In the genomic region with DNA sequence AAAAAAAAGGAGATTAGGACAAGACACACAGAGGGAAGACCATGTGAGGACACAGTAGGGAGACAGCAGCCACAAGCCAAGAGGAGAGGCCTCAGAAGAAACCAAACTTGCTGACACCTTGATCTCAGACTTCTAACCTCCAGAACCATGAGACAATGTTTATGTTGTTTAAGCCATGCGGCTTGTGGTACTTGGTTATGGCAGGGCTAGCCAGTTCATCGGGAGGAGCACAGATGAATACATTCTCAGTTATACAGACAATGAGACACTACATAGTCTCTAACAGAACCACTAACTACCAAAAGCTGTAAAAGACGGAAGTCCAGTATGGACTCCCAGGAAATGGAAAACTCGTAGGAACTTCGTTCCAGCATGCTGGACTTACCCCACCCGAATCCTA, we compare ENCODE assay signal across 25 cellular contexts.
A peak's percentile ranks its signal among the peaks of the same experiment; 100 is the strongest.
DNase-seq lines count a peak whose midpoint lies in the region; ATAC-seq, FAIRE-seq and TF ChIP-seq lines count a peak whose summit lies in the region.
"Had no signal": no experiment of that assay in that cellular context is flagged by ENCODE, and none has a peak within 500 bp of the region (broad histone marks: within the 10 kb centered on the region; RNA-seq: fewer than 3 reads in every experiment).

No MANE protein-coding gene starts in this region.

- H3K4me3 ChIP-seq in neuronal stem cell (ENCODE audit: low read length in 2 of 2): no peak overlapping the region
- no peak overlapping the region for H3K4me3 ChIP-seq in pancreas
- no peak overlapping the region for H3K4me3 ChIP-seq in PC-3 (ENCODE audit: low read length)
- H3K4me3 ChIP-seq: A549; BLaER1 treated with 17β-estradiol and CSF1 and Interleukin-3, amounts not matched to agents 10 nM and 100 nM; GM23338 had no signal

- H3K18ac ChIP-seq in H9 (ENCODE audit: insufficient read length, low read depth, low read length) (no peak overlapping the region), neuronal stem cell (ENCODE audit: low read length) (no peak overlapping the region)

- H3K4ac ChIP-seq in H9 (ENCODE audit: low read depth, low read length) (no peak overlapping the region), neuronal stem cell (ENCODE audit: low read length) (no peak overlapping the region)

- H2BK5ac ChIP-seq in H9 (ENCODE audit: insufficient read length, low read length): no peak overlapping the region
- no peak overlapping the region for H2BK5ac ChIP-seq in neuronal stem cell (ENCODE audit: low read length)

- H3K27ac ChIP-seq in H9 (ENCODE audit: insufficient read length, low read depth, low read length) (no peak overlapping the region), neuronal stem cell (replicated peaks; ENCODE audit: low read length) (no peak overlapping the region), pancreas (no peak overlapping the region), PC-3 (ENCODE audit: low read length) (no peak overlapping the region)
- H3K27ac ChIP-seq: A549; BLaER1 treated with 17β-estradiol and CSF1 and Interleukin-3, amounts not matched to agents 10 nM and 100 nM had no signal

- H2AK5ac ChIP-seq in H9 (ENCODE audit: insufficient read length, low read length) (no peak overlapping the region), neuronal stem cell (ENCODE audit: low read depth, low read length) (no peak overlapping the region)

- no peak for DNase-seq in H9
- peak; percentile 5 for DNase-seq in RPMI7951 (ENCODE audit: low read depth)
- DNase-seq in globus pallidus (ENCODE audit: low spot score): peak; percentile 20
- no peak for DNase-seq in neuronal stem cell (ENCODE audit: low spot score)
- DNase-seq in activated T-helper 1 cell treated with anti-CD3 and anti-CD28 coated beads, Interleukin-12 subunit alpha, Interleukin-12 subunit beta, Interleukin-2, Interleukin-4 antibody, amounts not matched to agents 30 ng/mL and 10 ng/mL and 1 ng/mL, durations not matched to agents 14 hours and 24 hours and 36 hours (ENCODE audit: low spot score): no peak
- DNase-seq in pancreas: no peak
- DNase-seq in PC-3: no peak
- no peak for DNase-seq in NCI-H2227 treated with DMSO at 0.1 percent for 48 hours (lab: John Stamatoyannopoulos, UW)
- DNase-seq: 8988T; ACHN; AML-193; BE2C; CD4-positive, alpha-beta T cell; CD8-positive, alpha-beta memory T cell; DMS53; DMS79 treated with DMSO at 0.1 percent for 48 hours; GF-D8; HCEC 1CT had no signal

- H4K5ac ChIP-seq in H9 (ENCODE audit: insufficient read length, low read depth, low read length): no peak overlapping the region

- no peak overlapping the region for H2AFZ ChIP-seq in H9 (ENCODE audit: low read length)
- H2AFZ ChIP-seq in neuronal stem cell (ENCODE audit: low read length): no peak overlapping the region
- H2AFZ ChIP-seq in PC-3 (ENCODE audit: low read length): no peak overlapping the region
- H2AFZ ChIP-seq: GM23338 had no signal

- H3K14ac ChIP-seq in H9 (ENCODE audit: insufficient read depth, low read length) (no peak overlapping the region), neuronal stem cell (ENCODE audit: low read length) (no peak overlapping the region)

- no peaks in the 10 kb centered on the region for H3K27me3 Mint-ChIP-seq in H9 (ENCODE audit: low read depth)
- no peaks in the 10 kb centered on the region for H3K27me3 Mint-ChIP-seq in activated T-helper 1 cell treated with anti-CD3 and anti-CD28 coated beads, Interleukin-12 subunit alpha, Interleukin-12 subunit beta, Interleukin-2, Interleukin-4 antibody, amounts not matched to agents 30 ng/mL and 10 ng/mL and 1 ng/mL, durations not matched to agents 14 hours and 24 hours and 36 hours (ENCODE audit: insufficient read depth)
- H3K27me3 Mint-ChIP-seq: CD4-positive, alpha-beta T cell; CD8-positive, alpha-beta memory T cell had no signal

- H3K23me2 ChIP-seq in H9 (ENCODE audit: insufficient read length, low read depth, low read length, poor library complexity, severe bottlenecking): no peaks in the 10 kb centered on the region

- no peaks in the 10 kb centered on the region for H3K9me3 Mint-ChIP-seq in H9
- H3K9me3 Mint-ChIP-seq in activated T-helper 1 cell treated with anti-CD3 and anti-CD28 coated beads, Interleukin-12 subunit alpha, Interleukin-12 subunit beta, Interleukin-2, Interleukin-4 antibody, amounts not matched to agents 30 ng/mL and 10 ng/mL and 1 ng/mL, durations not matched to agents 14 hours and 24 hours and 36 hours: no peaks in the 10 kb centered on the region
- H3K9me3 Mint-ChIP-seq: CD14-positive monocyte; CD4-positive, alpha-beta T cell; CD8-positive, alpha-beta memory T cell; GM23338 had no signal

- H3K79me1 ChIP-seq in H9 (ENCODE audit: insufficient read depth, low read depth, low read length, poor library complexity, severe bottlenecking): no peaks in the 10 kb centered on the region
- no peaks in the 10 kb centered on the region for H3K79me1 ChIP-seq in neuronal stem cell (ENCODE audit: low read depth, low read length)

- CTCF ChIA-PET in PC-3 (lab: Charles Lee): no interaction called here

- H2BK20ac ChIP-seq in H9 (ENCODE audit: low read depth, low read length, poor library complexity, severe bottlenecking): no peak overlapping the region

- no peak for TF ChIP-seq CTCF in H9 (conservative IDR thresholded peaks at IDR 0.05)
- no peak for TF ChIP-seq CTCF in pancreas (IDR thresholded peaks at IDR 0.05)
- TF ChIP-seq CTCF in PC-3 (conservative IDR thresholded peaks at IDR 0.05; ENCODE audit: low read depth, low read length): no peak

- no peaks in the 10 kb centered on the region for H3K79me2 ChIP-seq in H9 (ENCODE audit: insufficient read depth, low read length)
- no peaks in the 10 kb centered on the region for H3K79me2 ChIP-seq in PC-3 (ENCODE audit: low read length)

- no peak overlapping the region for H3K4me3 Mint-ChIP-seq in H9
- H3K4me3 Mint-ChIP-seq in activated T-helper 1 cell treated with anti-CD3 and anti-CD28 coated beads, Interleukin-12 subunit alpha, Interleukin-12 subunit beta, Interleukin-2, Interleukin-4 antibody, amounts not matched to agents 30 ng/mL and 10 ng/mL and 1 ng/mL, durations not matched to agents 14 hours and 24 hours and 36 hours: no peak overlapping the region
- H3K4me3 Mint-ChIP-seq: CD14-positive monocyte; CD4-positive, alpha-beta T cell; CD8-positive, alpha-beta memory T cell; GM23338 had no signal

- WGBS in H9 (ENCODE audit: extremely low coverage, insufficient read length, low lambda C conversion rate): no CpG with 5 or more reads among the region's 6 CpGs
- WGBS in neuronal stem cell (ENCODE audit: extremely low coverage in 2 of 2, insufficient read length in 2 of 2, insufficient replicate concordance in 1 of 2), 2 donors: no CpG with 5 or more reads among the region's 6 CpGs
- WGBS in pancreas, 2 donors: 88 to 95% methylated on average over 6 of the region's 6 CpGs

- no peak for FAIRE-seq in pancreas (lab: Jason Lieb, UNC)
- FAIRE-seq: A549, GM12891, GM18507, H54 had no signal

- no peak overlapping the region for H3T11ph ChIP-seq in H9 (ENCODE audit: low read length)

- H3K36me3 Mint-ChIP-seq in H9 (ENCODE audit: insufficient read depth in 1 of 3, low read depth in 3 of 3): no peaks in the 10 kb centered on the region
- no peaks in the 10 kb centered on the region for H3K36me3 Mint-ChIP-seq in activated T-helper 1 cell treated with anti-CD3 and anti-CD28 coated beads, Interleukin-12 subunit alpha, Interleukin-12 subunit beta, Interleukin-2, Interleukin-4 antibody, amounts not matched to agents 30 ng/mL and 10 ng/mL and 1 ng/mL, durations not matched to agents 14 hours and 24 hours and 36 hours (ENCODE audit: low read depth)

- H4K91ac ChIP-seq in H9 (ENCODE audit: insufficient read length, low read depth, low read length) (no peak overlapping the region), neuronal stem cell (ENCODE audit: low read depth, low read length, poor library complexity) (no peak overlapping the region)

- no peak overlapping the region for H4K8ac ChIP-seq in H9 (replicated peaks; ENCODE audit: insufficient read length, low read depth, low read length)
- H4K8ac ChIP-seq in neuronal stem cell (ENCODE audit: low read depth, low read length): no peak overlapping the region

- H3K9me2 ChIP-seq in PC-3 (replicated peaks; ENCODE audit: low read length): no peaks in the 10 kb centered on the region

- H4K20me1 ChIP-seq in H9 (ENCODE audit: control insufficient read depth, insufficient read depth, insufficient read length) (no peaks in the 10 kb centered on the region), PC-3 (ENCODE audit: low read length) (no peaks in the 10 kb centered on the region)
- H4K20me1 ChIP-seq: BLaER1 treated with 17β-estradiol and CSF1 and Interleukin-3, amounts not matched to agents 10 nM and 100 nM had no signal

- ATAC-seq in pancreas (no peak), PC-3 (no peak)
- ATAC-seq: A549, GM23338 had no signal

- H2BK15ac ChIP-seq in H9 (ENCODE audit: low read depth, low read length) (no peak overlapping the region), neuronal stem cell (ENCODE audit: low read length) (peak overlapping the region; percentile 33)

- H2BK120ac ChIP-seq in H9 (ENCODE audit: low read depth, low read length, poor library complexity, severe bottlenecking): no peak overlapping the region
- H2BK120ac ChIP-seq in neuronal stem cell (ENCODE audit: low read depth, low read length): no peak overlapping the region

- H3K23ac ChIP-seq in H9 (ENCODE audit: insufficient read length, low read depth, low read length) (no peak overlapping the region), neuronal stem cell (ENCODE audit: low read depth, low read length, poor library complexity) (no peak overlapping the region)

- no peaks in the 10 kb centered on the region for H3F3A ChIP-seq in PC-3 (ENCODE audit: low read length, unreplicated experiment)

- H3K27ac Mint-ChIP-seq in H9: peak overlapping the region in 2 of 3 experiments; percentile 57 to 75; a peak in 1 of 7 replicates
- no peak overlapping the region for H3K27ac Mint-ChIP-seq in activated T-helper 1 cell treated with anti-CD3 and anti-CD28 coated beads, Interleukin-12 subunit alpha, Interleukin-12 subunit beta, Interleukin-2, Interleukin-4 antibody, amounts not matched to agents 30 ng/mL and 10 ng/mL and 1 ng/mL, durations not matched to agents 14 hours and 24 hours and 36 hours
- H3K27ac Mint-ChIP-seq: CD4-positive, alpha-beta T cell; GM23338 had no signal

- H3K56ac ChIP-seq in H9 (ENCODE audit: insufficient read length, low read depth, low read length): no peak overlapping the region

- H3K9me3 ChIP-seq in H9 (ENCODE audit: control insufficient read depth, low read depth, low read length) (no peaks in the 10 kb centered on the region), neuronal stem cell (replicated peaks in 1 of 2; ENCODE audit: control insufficient read depth in 2 of 2, insufficient read depth in 1 of 2, low read depth in 1 of 2, low read length in 2 of 2) (no peaks in the 10 kb centered on the region), pancreas (no peaks in the 10 kb centered on the region), PC-3 (ENCODE audit: low read length) (no peaks in the 10 kb centered on the region)
- H3K9me3 ChIP-seq: A549; BE2C; BLaER1 treated with 17β-estradiol and CSF1 and Interleukin-3, amounts not matched to agents 10 nM and 100 nM had no signal

- H3K9ac ChIP-seq in H9 (ENCODE audit: extremely low read depth, insufficient read length, low read length) (no peak overlapping the region), neuronal stem cell (ENCODE audit: low read depth, low read length, poor library complexity) (no peak overlapping the region), PC-3 (ENCODE audit: low read length) (no peak overlapping the region)
- H3K9ac ChIP-seq: BLaER1 treated with 17β-estradiol and CSF1 and Interleukin-3, amounts not matched to agents 10 nM and 100 nM had no signal

- H3K4me1 ChIP-seq in H9 (ENCODE audit: insufficient read depth, low read length) (no peaks in the 10 kb centered on the region; the same call in 1 of the 2 replicates), neuronal stem cell (ENCODE audit: control insufficient read depth in 2 of 2, insufficient read depth in 1 of 2, low read depth in 1 of 2, low read length in 2 of 2) (peaks cover 2 to 8% of the 10 kb centered on the region in 2 donors), pancreas (no peaks in the 10 kb centered on the region), PC-3 (ENCODE audit: insufficient read depth, low read length) (no peaks in the 10 kb centered on the region)
- H3K4me1 ChIP-seq: A549, BE2C had no signal

- POLR2A ChIA-PET in PC-3 (lab: Charles Lee; ENCODE audit: unreplicated experiment): no interaction called here

- H2BK12ac ChIP-seq in H9 (ENCODE audit: insufficient read length, low read depth, low read length) (no peak overlapping the region), neuronal stem cell (ENCODE audit: low read length) (no peak overlapping the region)

- H3K4me2 ChIP-seq in H9 (ENCODE audit: insufficient read depth, insufficient read length, low read length): no peak overlapping the region
- no peak overlapping the region for H3K4me2 ChIP-seq in neuronal stem cell (ENCODE audit: insufficient read depth, low read length, poor library complexity, severe bottlenecking)
- no peak overlapping the region for H3K4me2 ChIP-seq in PC-3 (ENCODE audit: low read length)
- H3K4me2 ChIP-seq: A549; BLaER1 treated with 17β-estradiol and CSF1 and Interleukin-3, amounts not matched to agents 10 nM and 100 nM; GM23338 had no signal

- BruUV-seq in PC-3 (replicated peaks; lab: Mats Ljungman, UMichigan): no TSS peak

- H3K36me3 ChIP-seq in neuronal stem cell (replicated peaks in 1 of 2; ENCODE audit: control insufficient read depth in 2 of 2, insufficient read depth in 2 of 2, low read length in 2 of 2) (peaks cover 0 to 4% of the 10 kb centered on the region in 2 donors), pancreas (no peaks in the 10 kb centered on the region), PC-3 (ENCODE audit: low read depth, low read length) (no peaks in the 10 kb centered on the region)
- H3K36me3 ChIP-seq: BE2C had no signal

- no peaks in the 10 kb centered on the region for H3K27me3 ChIP-seq in H9 (ENCODE audit: insufficient read depth, low read length)
- H3K27me3 ChIP-seq in neuronal stem cell (ENCODE audit: control insufficient read depth in 3 of 3, insufficient read depth in 3 of 3, low read depth in 1 of 3, low read length in 3 of 3): no peaks in the 10 kb centered on the region
- H3K27me3 ChIP-seq in pancreas: no peaks in the 10 kb centered on the region
- H3K27me3 ChIP-seq in PC-3 (ENCODE audit: low read length): no peaks in the 10 kb centered on the region
- H3K27me3 ChIP-seq: BE2C; BLaER1 treated with 17β-estradiol and CSF1 and Interleukin-3, amounts not matched to agents 10 nM and 100 nM had no signal

- H3K4me1 Mint-ChIP-seq in H9: peaks cover 27 to 28% of the 10 kb centered on the region in 2 experiments
- no peaks in the 10 kb centered on the region for H3K4me1 Mint-ChIP-seq in activated T-helper 1 cell treated with anti-CD3 and anti-CD28 coated beads, Interleukin-12 subunit alpha, Interleukin-12 subunit beta, Interleukin-2, Interleukin-4 antibody, amounts not matched to agents 30 ng/mL and 10 ng/mL and 1 ng/mL, durations not matched to agents 14 hours and 24 hours and 36 hours (ENCODE audit: low read depth)
- H3K4me1 Mint-ChIP-seq: CD8-positive, alpha-beta memory T cell had no signal

- intact Hi-C loops in activated T-helper 1 cell treated with anti-CD3 and anti-CD28 coated beads, Interleukin-12 subunit alpha, Interleukin-12 subunit beta, Interleukin-2, Interleukin-4 antibody, amounts not matched to agents 30 ng/mL and 10 ng/mL and 1 ng/mL, durations not matched to agents 14 hours and 24 hours and 36 hours (cut with micrococcal nuclease): no loop called here
- intact Hi-C loops in pancreas (cut with DNase I) (loop anchor here in 2 of 3 donors (10.0 kb wide), 2 partner anchors 419 to 429 kb away; no protein-coding TSS in a partner anchor), PC-3 (cut with micrococcal nuclease) (no loop called here)

Comparison
In these comparisons a context has a peak if more than half of its experiments do, and no peak if none do; other contexts are left out.
1. DNase-seq: peak in RPMI7951 (single experiment) and globus pallidus (single experiment); none in H9 (single experiment), neuronal stem cell (single experiment), activated T-helper 1 cell treated with anti-CD3 and anti-CD28 coated beads, Interleukin-12 subunit alpha, Interleukin-12 subunit beta, Interleukin-2, Interleukin-4 antibody, amounts not matched to agents 30 ng/mL and 10 ng/mL and 1 ng/mL, durations not matched to agents 14 hours and 24 hours and 36 hours (single experiment), pancreas (0 of 6), PC-3 (single experiment) and NCI-H2227 treated with DMSO at 0.1 percent for 48 hours (single experiment).
2. intact Hi-C loops: an anchor here in pancreas (10.0 kb wide); none called in activated T-helper 1 cell treated with anti-CD3 and anti-CD28 coated beads, Interleukin-12 subunit alpha, Interleukin-12 subunit beta, Interleukin-2, Interleukin-4 antibody, amounts not matched to agents 30 ng/mL and 10 ng/mL and 1 ng/mL, durations not matched to agents 14 hours and 24 hours and 36 hours and PC-3.